In the genomic region with DNA sequence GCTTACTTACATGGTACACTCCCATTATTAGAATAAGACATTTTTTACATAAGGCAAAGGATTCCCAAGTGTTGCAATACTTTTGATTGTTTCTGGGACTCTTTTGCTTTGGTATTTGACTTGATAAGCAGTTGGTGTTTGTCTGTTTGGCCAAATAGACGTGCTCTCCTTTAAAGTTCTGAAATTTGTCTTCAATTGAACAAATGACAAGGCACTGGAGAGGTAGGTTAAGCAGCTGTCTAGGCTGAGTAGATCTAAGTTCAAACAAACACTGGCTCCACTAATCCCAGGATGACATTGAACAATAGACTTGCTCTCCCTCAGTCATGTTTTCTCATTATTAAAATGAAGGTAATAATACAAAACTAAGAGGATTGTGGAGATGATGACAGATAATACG, we compare ENCODE assay signal across 38 cellular contexts.
"Had no signal": no experiment of that assay in that cellular context is flagged by ENCODE, and none has a peak within 500 bp of the region (broad histone marks: within the 10 kb centered on the region; RNA-seq: fewer than 3 reads in every experiment).

No MANE protein-coding gene starts in this region.

- H3K27me3 Mint-ChIP-seq: activated CD8-positive, alpha-beta memory T cell treated with anti-CD3 and anti-CD28 coated beads, Interleukin-2, amount 10 ng/mL, durations not matched to agents 7 days and 5 days; activated naive CD4-positive, alpha-beta T cell treated with anti-CD3 and anti-CD28 coated beads, Interleukin-2, amount 10 ng/mL, durations not matched to agents 7 days and 5 days; brain had no signal

- H3K4me1 ChIP-seq: ascending aorta had no signal

- FAIRE-seq: bronchial epithelial cell, TTC549 had no signal

- H3K4me3 Mint-ChIP-seq: activated CD4-positive, alpha-beta memory T cell treated with anti-CD3 and anti-CD28 coated beads, Interleukin-2, amount 10 ng/mL, durations not matched to agents 7 days and 5 days; activated CD4-positive, alpha-beta T cell treated with anti-CD3 and anti-CD28 coated beads for 36 hours; activated CD4-positive, alpha-beta T cell treated with anti-CD3 and anti-CD28 coated beads, Interleukin-2, amount 10 ng/mL, durations not matched to agents 7 days and 5 days; activated CD8-positive, alpha-beta memory T cell treated with anti-CD3 and anti-CD28 coated beads, Interleukin-2, amount 10 ng/mL, durations not matched to agents 7 days and 5 days; activated CD8-positive, alpha-beta T cell treated with anti-CD3 and anti-CD28 coated beads, Interleukin-2, amount 10 ng/mL, durations not matched to agents 7 days and 5 days; activated naive CD4-positive, alpha-beta T cell treated with anti-CD3 and anti-CD28 coated beads, Interleukin-2, amount 10 ng/mL, durations not matched to agents 7 days and 5 days; activated naive CD4-positive, alpha-beta T cell treated with anti-CD3 and anti-CD28 coated beads, Interleukin-2, amount 50 U/mL, for 24 hours; activated naive CD8-positive, alpha-beta T cell; activated naive CD8-positive, alpha-beta T cell treated with anti-CD3 and anti-CD28 coated beads, Interleukin-2, amount 10 ng/mL, durations not matched to agents 7 days and 5 days; activated naive CD8-positive, alpha-beta T cell treated with anti-CD3 and anti-CD28 coated beads, Interleukin-2, amount 50 U/mL, for 24 hours; activated T-cell treated with anti-CD3 and anti-CD28 coated beads, Interleukin-2, amount 50 U/mL, for 24 hours; brain; central memory CD8-positive, alpha-beta T cell; T-helper 1 cell treated with Interleukin-12 subunit alpha and Interleukin-12 subunit beta and Interleukin-4 antibody, amounts not matched to agents 30 μg/mL and 1 μg/mL, for 36 hours; T-helper 2 cell treated with Interferon-gamma antibody and Interleukin-4, amounts not matched to agents 5 μg/mL and 100 μg/mL, for 36 hours had no signal

- ATAC-seq: activated CD4-positive, alpha-beta T cell treated with anti-CD3 and anti-CD28 coated beads for 36 hours; activated CD4-positive, CD25-positive, alpha-beta regulatory T cell treated with anti-CD3 and anti-CD28 coated beads, Interleukin-2, amount 50 U/mL, for 24 hours; activated CD8-positive, alpha-beta memory T cell treated with anti-CD3 and anti-CD28 coated beads, Interleukin-2, amount 10 ng/mL, durations not matched to agents 7 days and 5 days; activated CD8-positive, alpha-beta T cell treated with anti-CD3 and anti-CD28 coated beads, Interleukin-2, amount 10 ng/mL, durations not matched to agents 7 days and 5 days; activated naive CD8-positive, alpha-beta T cell treated with anti-CD3 and anti-CD28 coated beads, Interleukin-2, amount 50 U/mL, for 24 hours had no signal

- H3K4me1 Mint-ChIP-seq: activated CD4-positive, alpha-beta memory T cell treated with anti-CD3 and anti-CD28 coated beads, Interleukin-2, amount 10 ng/mL, durations not matched to agents 7 days and 5 days; activated CD4-positive, alpha-beta T cell treated with anti-CD3 and anti-CD28 coated beads for 36 hours; activated CD4-positive, alpha-beta T cell treated with anti-CD3 and anti-CD28 coated beads, Interleukin-2, amount 10 ng/mL, durations not matched to agents 7 days and 5 days; activated CD8-positive, alpha-beta memory T cell treated with anti-CD3 and anti-CD28 coated beads, Interleukin-2, amount 10 ng/mL, durations not matched to agents 7 days and 5 days; activated naive CD4-positive, alpha-beta T cell treated with anti-CD3 and anti-CD28 coated beads, Interleukin-2, amount 10 ng/mL, durations not matched to agents 7 days and 5 days; activated naive CD4-positive, alpha-beta T cell treated with anti-CD3 and anti-CD28 coated beads, Interleukin-2, amount 50 U/mL, for 24 hours; activated naive CD8-positive, alpha-beta T cell treated with anti-CD3 and anti-CD28 coated beads, Interleukin-2, amount 10 ng/mL, durations not matched to agents 7 days and 5 days; activated naive CD8-positive, alpha-beta T cell treated with anti-CD3 and anti-CD28 coated beads, Interleukin-2, amount 50 U/mL, for 24 hours; central memory CD8-positive, alpha-beta T cell had no signal

- H3K27me3 ChIP-seq: ascending aorta, cardiac muscle cell had no signal

- DNase-seq: activated CD4-positive, alpha-beta memory T cell treated with anti-CD3 and anti-CD28 coated beads, Interleukin-2, amount 10 ng/mL, durations not matched to agents 7 days and 5 days; activated CD4-positive, alpha-beta T cell treated with anti-CD3 and anti-CD28 coated beads for 1 hour; activated CD4-positive, alpha-beta T cell treated with anti-CD3 and anti-CD28 coated beads for 36 hours; activated CD4-positive, alpha-beta T cell treated with anti-CD3 and anti-CD28 coated beads for 48 hours; activated CD4-positive, alpha-beta T cell treated with anti-CD3 and anti-CD28 coated beads, Interleukin-2, amount 10 ng/mL, durations not matched to agents 7 days and 5 days; activated CD4-positive, alpha-beta T cell treated with anti-CD3 and anti-CD28 coated beads, Interleukin-2, amount 50 U/mL, for 48 hours; activated CD4-positive, CD25-positive, alpha-beta regulatory T cell; activated CD8-positive, alpha-beta memory T cell treated with anti-CD3 and anti-CD28 coated beads for 24 hours; activated CD8-positive, alpha-beta memory T cell treated with anti-CD3 and anti-CD28 coated beads, Interleukin-2, amount 10 ng/mL, durations not matched to agents 7 days and 5 days; activated CD8-positive, alpha-beta memory T cell treated with anti-CD3 and anti-CD28 coated beads, Interleukin-2, amount 50 U/mL, for 48 hours; activated CD8-positive, alpha-beta T cell treated with anti-CD3 and anti-CD28 coated beads, Interleukin-2, amount 10 ng/mL, durations not matched to agents 7 days and 5 days; activated effector memory CD4-positive, alpha-beta T cell treated with Interleukin-2 at 50 U/mL for 16 hours; activated gamma-delta T cell; activated naive CD4-positive, alpha-beta T cell treated with anti-CD3 and anti-CD28 coated beads, Interleukin-2, amount 10 ng/mL, durations not matched to agents 7 days and 5 days; activated naive CD4-positive, alpha-beta T cell treated with Interleukin-2 at 50 U/mL for 16 hours; activated naive CD8-positive, alpha-beta T cell treated with anti-CD3 and anti-CD28 coated beads, Interleukin-2, amount 10 ng/mL, durations not matched to agents 7 days and 5 days; activated naive CD8-positive, alpha-beta T cell treated with anti-CD3 and anti-CD28 coated beads, Interleukin-2, amount 50 U/mL, for 24 hours; activated T-cell treated with anti-CD3 and anti-CD28 coated beads, Interleukin-2, amount 50 U/mL, for 24 hours; activated T-cell treated with anti-CD3 and anti-CD28 coated beads, Interleukin-2, amount 50 U/mL, for 48 hours; amygdala; anterior cingulate cortex; caudate nucleus; cerebellar nuclear complex; T-helper 2 cell; T-helper 9 cell had no signal

- H3K27ac Mint-ChIP-seq: activated CD4-positive, alpha-beta memory T cell treated with anti-CD3 and anti-CD28 coated beads, Interleukin-2, amount 10 ng/mL, durations not matched to agents 7 days and 5 days; activated CD4-positive, alpha-beta T cell treated with anti-CD3 and anti-CD28 coated beads for 36 hours; activated CD4-positive, alpha-beta T cell treated with anti-CD3 and anti-CD28 coated beads, Interleukin-2, amount 10 ng/mL, durations not matched to agents 7 days and 5 days; activated CD8-positive, alpha-beta memory T cell treated with anti-CD3 and anti-CD28 coated beads, Interleukin-2, amount 10 ng/mL, durations not matched to agents 7 days and 5 days; activated CD8-positive, alpha-beta T cell treated with anti-CD3 and anti-CD28 coated beads, Interleukin-2, amount 10 ng/mL, durations not matched to agents 7 days and 5 days; activated naive CD4-positive, alpha-beta T cell treated with anti-CD3 and anti-CD28 coated beads, Interleukin-2, amount 10 ng/mL, durations not matched to agents 7 days and 5 days; activated naive CD4-positive, alpha-beta T cell treated with anti-CD3 and anti-CD28 coated beads, Interleukin-2, amount 50 U/mL, for 24 hours; activated naive CD8-positive, alpha-beta T cell; activated naive CD8-positive, alpha-beta T cell treated with anti-CD3 and anti-CD28 coated beads, Interleukin-2, amount 10 ng/mL, durations not matched to agents 7 days and 5 days; activated naive CD8-positive, alpha-beta T cell treated with anti-CD3 and anti-CD28 coated beads, Interleukin-2, amount 50 U/mL, for 24 hours; activated T-cell treated with anti-CD3 and anti-CD28 coated beads, Interleukin-2, amount 50 U/mL, for 24 hours; activated T-helper 2 cell treated with anti-CD3 and anti-CD28 coated beads, Interferon-gamma antibody, Interleukin-2, Interleukin-4, amounts not matched to agents 10 μg/mL and 5 μg/mL and 100 μg/mL, durations not matched to agents 14 hours and 24 hours and 36 hours; brain; T-helper 1 cell treated with Interleukin-12 subunit alpha and Interleukin-12 subunit beta and Interleukin-4 antibody, amounts not matched to agents 30 μg/mL and 1 μg/mL, for 36 hours; T-helper 2 cell treated with Interferon-gamma antibody and Interleukin-4, amounts not matched to agents 5 μg/mL and 100 μg/mL, for 36 hours had no signal

- H3K9me3 Mint-ChIP-seq: activated CD4-positive, alpha-beta memory T cell treated with anti-CD3 and anti-CD28 coated beads, Interleukin-2, amount 10 ng/mL, durations not matched to agents 7 days and 5 days; activated CD4-positive, alpha-beta T cell treated with anti-CD3 and anti-CD28 coated beads, Interleukin-2, amount 10 ng/mL, durations not matched to agents 7 days and 5 days; activated naive CD4-positive, alpha-beta T cell treated with anti-CD3 and anti-CD28 coated beads, Interleukin-2, amount 10 ng/mL, durations not matched to agents 7 days and 5 days; activated naive CD4-positive, alpha-beta T cell treated with anti-CD3 and anti-CD28 coated beads, Interleukin-2, amount 50 U/mL, for 24 hours; activated naive CD8-positive, alpha-beta T cell treated with anti-CD3 and anti-CD28 coated beads, Interleukin-2, amount 10 ng/mL, durations not matched to agents 7 days and 5 days; activated naive CD8-positive, alpha-beta T cell treated with anti-CD3 and anti-CD28 coated beads, Interleukin-2, amount 50 U/mL, for 24 hours; activated T-cell treated with anti-CD3 and anti-CD28 coated beads, Interleukin-2, amount 50 U/mL, for 24 hours; activated T-helper 2 cell treated with anti-CD3 and anti-CD28 coated beads, Interferon-gamma antibody, Interleukin-2, Interleukin-4, amounts not matched to agents 10 μg/mL and 5 μg/mL and 100 μg/mL, durations not matched to agents 14 hours and 24 hours and 36 hours; central memory CD8-positive, alpha-beta T cell; T-helper 1 cell treated with Interleukin-12 subunit alpha and Interleukin-12 subunit beta and Interleukin-4 antibody, amounts not matched to agents 30 μg/mL and 1 μg/mL, for 36 hours; T-helper 2 cell treated with Interferon-gamma antibody and Interleukin-4, amounts not matched to agents 5 μg/mL and 100 μg/mL, for 36 hours had no signal

- H3K36me3 Mint-ChIP-seq: activated CD8-positive, alpha-beta memory T cell treated with anti-CD3 and anti-CD28 coated beads, Interleukin-2, amount 10 ng/mL, durations not matched to agents 7 days and 5 days; activated naive CD4-positive, alpha-beta T cell treated with anti-CD3 and anti-CD28 coated beads, Interleukin-2, amount 10 ng/mL, durations not matched to agents 7 days and 5 days; activated naive CD4-positive, alpha-beta T cell treated with anti-CD3 and anti-CD28 coated beads, Interleukin-2, amount 50 U/mL, for 24 hours; activated naive CD8-positive, alpha-beta T cell; activated naive CD8-positive, alpha-beta T cell treated with anti-CD3 and anti-CD28 coated beads, Interleukin-2, amount 10 ng/mL, durations not matched to agents 7 days and 5 days had no signal

- H3K9me3 ChIP-seq: ascending aorta had no signal

- H3K27ac ChIP-seq: ascending aorta, cardiac muscle cell, VCaP had no signal

- H3K36me3 ChIP-seq: ascending aorta, cardiac muscle cell had no signal

- H3K4me3 ChIP-seq: ascending aorta, cardiac muscle cell had no signal
